1 cellular context compared by ENCODE assay signal in the genomic region with DNA sequence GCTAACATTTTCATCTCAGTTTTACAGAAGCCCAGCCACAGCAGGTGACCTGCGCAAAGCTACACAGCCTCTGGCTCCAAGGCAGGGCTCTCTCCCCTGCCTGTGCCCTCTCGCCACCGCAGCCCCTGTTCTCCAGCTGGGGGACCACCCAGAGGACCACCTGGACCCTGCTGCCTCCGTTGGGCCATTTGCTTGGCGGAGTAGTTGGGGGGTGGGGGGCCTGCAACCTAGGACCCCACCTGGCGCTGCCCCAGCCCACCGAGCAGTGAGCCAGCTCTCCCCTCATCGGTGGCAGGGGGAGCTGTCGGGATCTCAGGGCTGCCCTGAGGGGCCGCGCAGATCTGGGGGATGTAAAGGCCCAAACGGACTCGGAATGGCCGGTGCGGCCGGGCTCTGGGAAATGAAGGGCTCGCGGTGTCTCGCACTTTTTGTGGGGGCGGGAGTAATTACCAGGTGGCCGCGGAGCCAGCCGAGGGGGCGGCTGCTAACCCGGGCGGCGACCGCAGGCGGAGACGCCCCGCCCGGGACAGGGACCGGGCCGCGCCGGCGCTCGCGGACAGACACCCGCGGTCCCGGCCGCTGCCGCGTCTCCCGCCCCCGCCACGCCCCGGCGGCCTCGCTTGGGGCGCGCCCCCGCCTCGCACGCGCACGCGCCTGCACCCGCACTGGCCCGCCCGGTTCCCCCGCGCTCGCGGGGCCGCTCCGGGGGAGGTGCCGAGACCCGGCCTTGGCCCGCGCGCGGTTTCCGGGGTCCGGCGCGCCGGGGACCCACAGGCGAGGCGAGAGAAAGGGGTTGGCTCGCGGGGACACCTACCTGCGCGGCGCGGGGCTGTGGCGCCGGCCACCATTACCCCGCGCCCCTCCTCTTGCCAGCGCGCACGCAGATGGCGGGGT.
TF ChIP-seq lines count a peak whose summit lies in the region.

No MANE protein-coding gene starts in this region.

TF ChIP-seq in GM23338, 12 proteins besides CTCF, POLR2A, EP300 and RAD21 (continued from another document):
- TF ChIP-seq, protein P1, sequence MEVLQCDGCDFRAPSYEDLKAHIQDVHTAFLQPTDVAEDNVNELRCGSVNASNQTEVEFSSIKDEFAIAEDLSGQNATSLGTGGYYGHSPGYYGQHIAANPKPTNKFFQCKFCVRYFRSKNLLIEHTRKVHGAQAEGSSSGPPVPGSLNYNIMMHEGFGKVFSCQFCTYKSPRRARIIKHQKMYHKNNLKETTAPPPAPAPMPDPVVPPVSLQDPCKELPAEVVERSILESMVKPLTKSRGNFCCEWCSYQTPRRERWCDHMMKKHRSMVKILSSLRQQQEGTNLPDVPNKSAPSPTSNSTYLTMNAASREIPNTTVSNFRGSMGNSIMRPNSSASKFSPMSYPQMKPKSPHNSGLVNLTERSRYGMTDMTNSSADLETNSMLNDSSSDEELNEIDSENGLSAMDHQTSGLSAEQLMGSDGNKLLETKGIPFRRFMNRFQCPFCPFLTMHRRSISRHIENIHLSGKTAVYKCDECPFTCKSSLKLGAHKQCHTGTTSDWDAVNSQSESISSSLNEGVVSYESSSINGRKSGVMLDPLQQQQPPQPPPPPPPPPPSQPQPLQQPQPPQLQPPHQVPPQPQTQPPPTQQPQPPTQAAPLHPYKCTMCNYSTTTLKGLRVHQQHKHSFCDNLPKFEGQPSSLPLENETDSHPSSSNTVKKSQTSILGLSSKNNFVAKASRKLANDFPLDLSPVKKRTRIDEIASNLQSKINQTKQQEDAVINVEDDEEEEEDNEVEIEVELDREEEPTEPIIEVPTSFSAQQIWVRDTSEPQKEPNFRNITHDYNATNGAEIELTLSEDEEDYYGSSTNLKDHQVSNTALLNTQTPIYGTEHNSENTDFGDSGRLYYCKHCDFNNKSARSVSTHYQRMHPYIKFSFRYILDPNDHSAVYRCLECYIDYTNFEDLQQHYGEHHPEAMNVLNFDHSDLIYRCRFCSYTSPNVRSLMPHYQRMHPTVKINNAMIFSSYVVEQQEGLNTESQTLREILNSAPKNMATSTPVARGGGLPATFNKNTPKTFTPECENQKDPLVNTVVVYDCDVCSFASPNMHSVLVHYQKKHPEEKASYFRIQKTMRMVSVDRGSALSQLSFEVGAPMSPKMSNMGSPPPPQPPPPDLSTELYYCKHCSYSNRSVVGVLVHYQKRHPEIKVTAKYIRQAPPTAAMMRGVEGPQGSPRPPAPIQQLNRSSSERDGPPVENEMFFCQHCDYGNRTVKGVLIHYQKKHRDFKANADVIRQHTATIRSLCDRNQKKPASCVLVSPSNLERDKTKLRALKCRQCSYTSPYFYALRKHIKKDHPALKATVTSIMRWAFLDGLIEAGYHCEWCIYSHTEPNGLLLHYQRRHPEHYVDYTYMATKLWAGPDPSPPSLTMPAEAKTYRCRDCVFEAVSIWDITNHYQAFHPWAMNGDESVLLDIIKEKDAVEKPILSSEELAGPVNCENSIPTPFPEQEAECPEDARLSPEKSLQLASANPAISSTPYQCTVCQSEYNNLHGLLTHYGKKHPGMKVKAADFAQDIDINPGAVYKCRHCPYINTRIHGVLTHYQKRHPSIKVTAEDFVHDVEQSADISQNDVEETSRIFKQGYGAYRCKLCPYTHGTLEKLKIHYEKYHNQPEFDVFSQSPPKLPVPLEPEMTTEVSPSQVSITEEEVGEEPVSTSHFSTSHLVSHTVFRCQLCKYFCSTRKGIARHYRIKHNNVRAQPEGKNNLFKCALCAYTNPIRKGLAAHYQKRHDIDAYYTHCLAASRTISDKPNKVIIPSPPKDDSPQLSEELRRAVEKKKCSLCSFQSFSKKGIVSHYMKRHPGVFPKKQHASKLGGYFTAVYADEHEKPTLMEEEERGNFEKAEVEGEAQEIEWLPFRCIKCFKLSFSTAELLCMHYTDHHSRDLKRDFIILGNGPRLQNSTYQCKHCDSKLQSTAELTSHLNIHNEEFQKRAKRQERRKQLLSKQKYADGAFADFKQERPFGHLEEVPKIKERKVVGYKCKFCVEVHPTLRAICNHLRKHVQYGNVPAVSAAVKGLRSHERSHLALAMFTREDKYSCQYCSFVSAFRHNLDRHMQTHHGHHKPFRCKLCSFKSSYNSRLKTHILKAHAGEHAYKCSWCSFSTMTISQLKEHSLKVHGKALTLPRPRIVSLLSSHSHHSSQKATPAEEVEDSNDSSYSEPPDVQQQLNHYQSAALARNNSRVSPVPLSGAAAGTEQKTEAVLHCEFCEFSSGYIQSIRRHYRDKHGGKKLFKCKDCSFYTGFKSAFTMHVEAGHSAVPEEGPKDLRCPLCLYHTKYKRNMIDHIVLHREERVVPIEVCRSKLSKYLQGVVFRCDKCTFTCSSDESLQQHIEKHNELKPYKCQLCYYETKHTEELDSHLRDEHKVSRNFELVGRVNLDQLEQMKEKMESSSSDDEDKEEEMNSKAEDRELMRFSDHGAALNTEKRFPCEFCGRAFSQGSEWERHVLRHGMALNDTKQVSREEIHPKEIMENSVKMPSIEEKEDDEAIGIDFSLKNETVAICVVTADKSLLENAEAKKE (CRISPR knock-in tag; IDR thresholded peaks at IDR 0.05), result no peak
- TF ChIP-seq, protein P2, sequence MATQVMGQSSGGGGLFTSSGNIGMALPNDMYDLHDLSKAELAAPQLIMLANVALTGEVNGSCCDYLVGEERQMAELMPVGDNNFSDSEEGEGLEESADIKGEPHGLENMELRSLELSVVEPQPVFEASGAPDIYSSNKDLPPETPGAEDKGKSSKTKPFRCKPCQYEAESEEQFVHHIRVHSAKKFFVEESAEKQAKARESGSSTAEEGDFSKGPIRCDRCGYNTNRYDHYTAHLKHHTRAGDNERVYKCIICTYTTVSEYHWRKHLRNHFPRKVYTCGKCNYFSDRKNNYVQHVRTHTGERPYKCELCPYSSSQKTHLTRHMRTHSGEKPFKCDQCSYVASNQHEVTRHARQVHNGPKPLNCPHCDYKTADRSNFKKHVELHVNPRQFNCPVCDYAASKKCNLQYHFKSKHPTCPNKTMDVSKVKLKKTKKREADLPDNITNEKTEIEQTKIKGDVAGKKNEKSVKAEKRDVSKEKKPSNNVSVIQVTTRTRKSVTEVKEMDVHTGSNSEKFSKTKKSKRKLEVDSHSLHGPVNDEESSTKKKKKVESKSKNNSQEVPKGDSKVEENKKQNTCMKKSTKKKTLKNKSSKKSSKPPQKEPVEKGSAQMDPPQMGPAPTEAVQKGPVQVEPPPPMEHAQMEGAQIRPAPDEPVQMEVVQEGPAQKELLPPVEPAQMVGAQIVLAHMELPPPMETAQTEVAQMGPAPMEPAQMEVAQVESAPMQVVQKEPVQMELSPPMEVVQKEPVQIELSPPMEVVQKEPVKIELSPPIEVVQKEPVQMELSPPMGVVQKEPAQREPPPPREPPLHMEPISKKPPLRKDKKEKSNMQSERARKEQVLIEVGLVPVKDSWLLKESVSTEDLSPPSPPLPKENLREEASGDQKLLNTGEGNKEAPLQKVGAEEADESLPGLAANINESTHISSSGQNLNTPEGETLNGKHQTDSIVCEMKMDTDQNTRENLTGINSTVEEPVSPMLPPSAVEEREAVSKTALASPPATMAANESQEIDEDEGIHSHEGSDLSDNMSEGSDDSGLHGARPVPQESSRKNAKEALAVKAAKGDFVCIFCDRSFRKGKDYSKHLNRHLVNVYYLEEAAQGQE (IDR thresholded peaks at IDR 0.05; ENCODE audit: unreplicated experiment), result no peak
- TF ChIP-seq ZNF114 (CRISPR knock-in tag; IDR thresholded peaks at IDR 0.05), result no peak
- no peak for TF ChIP-seq POLR2AphosphoS5 (IDR thresholded peaks at IDR 0.05; ENCODE audit: low read depth)
- TF ChIP-seq STAT1 (IDR thresholded peaks at IDR 0.05; ENCODE audit: unreplicated experiment), result no peak
